ENCODE assay signal across 13 cellular contexts in the genomic region with DNA sequence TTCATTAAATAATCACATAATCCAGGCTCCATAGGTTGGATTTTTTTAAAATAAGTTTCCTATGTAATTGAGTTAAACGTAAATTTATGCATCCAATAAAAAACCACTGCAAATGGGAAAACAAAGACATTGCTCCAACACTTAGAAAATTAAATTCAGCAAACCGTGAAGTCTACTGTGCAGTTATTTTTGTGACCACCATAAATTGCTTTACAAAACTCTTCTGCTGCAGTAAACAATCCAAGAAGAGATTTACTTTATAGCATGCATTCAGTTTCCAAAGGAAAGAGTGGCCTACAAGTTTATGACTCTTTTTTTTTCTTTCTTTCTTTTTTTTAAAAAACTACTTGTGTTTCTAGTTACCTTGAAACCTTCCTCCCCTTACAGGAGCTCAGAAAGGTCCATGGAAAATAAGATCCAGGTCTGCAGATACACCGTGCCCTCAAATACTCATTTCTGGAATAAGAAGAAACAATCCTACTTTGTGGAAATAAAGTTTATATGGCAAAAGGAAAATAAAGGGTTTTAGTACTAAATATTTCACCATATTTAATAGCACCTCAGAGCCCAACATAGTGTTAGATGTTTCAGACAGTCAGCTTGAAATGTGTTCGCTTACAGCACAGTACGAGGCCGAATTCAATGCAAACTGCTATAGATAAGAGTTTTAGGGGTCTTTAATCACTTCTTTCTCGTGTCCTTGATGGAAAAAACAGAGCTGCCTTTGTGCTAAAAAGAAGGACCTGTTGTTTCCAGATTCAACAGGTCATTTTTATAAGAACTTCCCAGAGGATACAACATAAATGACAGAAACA. TPM values are rescaled to one million over a fixed set of nuclear protein-coding genes. Genes with fewer than 3 reads are reported as not detected.
DNase-seq lines count a peak whose midpoint lies in the region; FAIRE-seq and TF ChIP-seq lines count a peak whose summit lies in the region.
"Had no signal": no experiment of that assay in that cellular context is flagged by ENCODE, and none has a peak within 500 bp of the region (broad histone marks: within the 10 kb centered on the region; RNA-seq: fewer than 3 reads in every experiment).

No MANE protein-coding gene starts in this region.

- H3K4me3 Mint-ChIP-seq in astrocyte (ENCODE audit: unreplicated experiment) (peak overlapping the region; percentile 87), endothelial cell (ENCODE audit: unreplicated experiment) (no peak overlapping the region)
- H3K4me3 Mint-ChIP-seq: activated T-helper 17 cell treated with anti-CD3 and anti-CD28 coated beads, Interleukin-2, amount 50 U/mL, for 72 hours had no signal

- no peak for FAIRE-seq in astrocyte (lab: Jason Lieb, UNC)

- H3K9me3 ChIP-seq in astrocyte (ENCODE audit: insufficient read depth, low read depth, low read length) = no peaks in the 10 kb centered on the region
- H3K9me3 ChIP-seq in iPS-20b (ENCODE audit: insufficient read depth, low read depth, low read length) = no peaks in the 10 kb centered on the region
- H3K9me3 ChIP-seq: transverse colon had no signal

- peak overlapping the region; percentile 71 for H3K27ac Mint-ChIP-seq in astrocyte (ENCODE audit: unreplicated experiment)
- no peak overlapping the region for H3K27ac Mint-ChIP-seq in endothelial cell (ENCODE audit: unreplicated experiment)
- H3K27ac Mint-ChIP-seq: activated T-helper 17 cell treated with anti-CD3 and anti-CD28 coated beads, Interleukin-2, amount 50 U/mL, for 72 hours had no signal

- no peaks in the 10 kb centered on the region for H3K9me3 Mint-ChIP-seq in astrocyte (ENCODE audit: unreplicated experiment)
- no peaks in the 10 kb centered on the region for H3K9me3 Mint-ChIP-seq in endothelial cell (ENCODE audit: unreplicated experiment)
- H3K9me3 Mint-ChIP-seq: activated T-helper 17 cell treated with anti-CD3 and anti-CD28 coated beads, Interleukin-2, amount 50 U/mL, for 72 hours had no signal

- H3K27me3 ChIP-seq in astrocyte (ENCODE audit: insufficient read depth, low read length) = no peaks in the 10 kb centered on the region
- H3K27me3 ChIP-seq in iPS-20b (ENCODE audit: insufficient read depth, low read length) = peaks cover 31% of the 10 kb centered on the region
- peaks cover 3 to 69% (median 42%) of the 10 kb centered on the region in 45 donors for H3K27me3 ChIP-seq in dorsolateral prefrontal cortex

- peak overlapping the region; percentile 92 for H3K4me2 ChIP-seq in astrocyte (ENCODE audit: low read length)

- H3K79me2 ChIP-seq in astrocyte (ENCODE audit: insufficient read depth, low read length) = peaks cover 81% of the 10 kb centered on the region

- H3K4me1 ChIP-seq in astrocyte (ENCODE audit: insufficient read depth, low read length) (peaks cover 34% of the 10 kb centered on the region), iPS-20b (ENCODE audit: insufficient read depth, low read length) (peaks cover 15% of the 10 kb centered on the region; the same call in 1 of the 2 replicates)

- no peaks in the 10 kb centered on the region for H3K36me3 ChIP-seq in astrocyte (ENCODE audit: insufficient read depth, low read length)
- H3K36me3 ChIP-seq in iPS-20b (ENCODE audit: insufficient read depth, low read depth, low read length) = no peaks in the 10 kb centered on the region
- H3K36me3 ChIP-seq: transverse colon, WERI-Rb-1 had no signal

- no peak for TF ChIP-seq CTCF in HFF-Myc (IDR thresholded peaks at IDR 0.05; ENCODE audit: low read depth, low read length, missing control alignments)
- TF ChIP-seq CTCF in astrocyte (IDR thresholded peaks at IDR 0.05; ENCODE audit: insufficient read depth, low read depth, low read length) = no peak
- TF ChIP-seq CTCF in endothelial cell (IDR thresholded peaks at IDR 0.05; ENCODE audit: unreplicated experiment) = no peak
- no peak for TF ChIP-seq CTCF in dorsolateral prefrontal cortex (IDR thresholded peaks at IDR 0.05 in 54 of 56, conservative IDR thresholded peaks at IDR 0.05 in 2 of 56; ENCODE audit: low read depth in 1 of 56, partially characterized antibody in 56 of 56)

- H3K36me3 Mint-ChIP-seq in astrocyte (ENCODE audit: low read depth, unreplicated experiment) (peaks cover 4% of the 10 kb centered on the region), endothelial cell (ENCODE audit: low read depth, unreplicated experiment) (peaks cover 3% of the 10 kb centered on the region)

- H4K20me1 ChIP-seq in astrocyte (ENCODE audit: insufficient read depth, low read length) = no peaks in the 10 kb centered on the region

- peak overlapping the region; percentile 85 for H3K27ac ChIP-seq in astrocyte (ENCODE audit: low read depth, low read length)
- no peak overlapping the region for H3K27ac ChIP-seq in iPS-20b (ENCODE audit: low read length)
- peak overlapping the region in 1 of 59 donors; percentile 4 for H3K27ac ChIP-seq in dorsolateral prefrontal cortex
- H3K27ac ChIP-seq: WERI-Rb-1 had no signal

- peaks cover 2% of the 10 kb centered on the region for H3K27me3 Mint-ChIP-seq in astrocyte (ENCODE audit: low read depth, unreplicated experiment)
- H3K27me3 Mint-ChIP-seq in endothelial cell (ENCODE audit: unreplicated experiment) = peaks cover 7% of the 10 kb centered on the region

- peak overlapping the region; percentile 92 for H3K9ac ChIP-seq in astrocyte (ENCODE audit: low read length)
- H3K9ac ChIP-seq in iPS-20b (ENCODE audit: low read depth, low read length) = no peak overlapping the region; the same call in 1 of the 2 replicates

- intact Hi-C loops in dorsolateral prefrontal cortex (cut with DNase I) = loop anchor here (5.0 to 10.0 kb wide), 3 partner anchors 264 to 1574 kb away; no protein-coding TSS in a partner anchor

- no peak for DNase-seq in HFF-Myc (ENCODE audit: extremely low read depth, low read depth)
- no peak for DNase-seq in astrocyte (ENCODE audit: low read depth)
- DNase-seq in skeletal muscle cell (ENCODE audit: low read depth) = no peak
- DNase-seq in activated T-cell treated with anti-CD3 and anti-CD28 coated beads, Interleukin-2, amount 50 U/mL, for 48 hours = no peak
- no peak for DNase-seq in endothelial cell (ENCODE audit: low spot score)
- DNase-seq in dorsolateral prefrontal cortex = no peak
- DNase-seq in DMS 273 (lab: John Stamatoyannopoulos, UW; ENCODE audit: unreplicated experiment) = no peak
- DNase-seq: cerebellar nuclear complex had no signal

- H3K4me1 Mint-ChIP-seq in astrocyte (ENCODE audit: low read depth, unreplicated experiment) (peaks cover 21% of the 10 kb centered on the region), endothelial cell (ENCODE audit: unreplicated experiment) (peaks cover 12% of the 10 kb centered on the region)

- H3K4me3 ChIP-seq in HFF-Myc (replicated peaks; ENCODE audit: low read depth, low read length) (peak overlapping the region; percentile 87), astrocyte (ENCODE audit: insufficient read depth, low read depth, low read length) (peak overlapping the region; percentile 87), iPS-20b (ENCODE audit: low read length) (peak overlapping the region; percentile 80), skeletal muscle cell (ENCODE audit: low read depth, low read length) (peak overlapping the region; percentile 86), dorsolateral prefrontal cortex (no peak overlapping the region)
- H3K4me3 ChIP-seq: skin epidermis, transverse colon had no signal

- no peak overlapping the region for H2AFZ ChIP-seq in astrocyte (ENCODE audit: low read depth, low read length)

RNA-seq across cellular contexts. Expression of a gene that starts 3.2 kb away (rescaled TPM):
- total RNA-seq in astrocyte = 7.6 and 8.7 TPM in 2 replicates
- total RNA-seq in endothelial cell (ENCODE audit: unreplicated experiment) = 1.1 TPM
- 1 to 10 TPM in 37 of 120 experiments, under 1 TPM in 70, not detected in 13; 0.21 to 3.5 (median 0.80) TPM for total RNA-seq in dorsolateral prefrontal cortex

Comparison
In these comparisons a context has a peak if more than half of its experiments do, and no peak if none do; other contexts are left out.
1. H3K4me3 ChIP-seq: peak in HFF-Myc (single experiment), astrocyte (single experiment), iPS-20b (single experiment) and skeletal muscle cell (single experiment); none in dorsolateral prefrontal cortex (0 of 59).